9 cellular contexts compared by ENCODE assay signal in the genomic region with DNA sequence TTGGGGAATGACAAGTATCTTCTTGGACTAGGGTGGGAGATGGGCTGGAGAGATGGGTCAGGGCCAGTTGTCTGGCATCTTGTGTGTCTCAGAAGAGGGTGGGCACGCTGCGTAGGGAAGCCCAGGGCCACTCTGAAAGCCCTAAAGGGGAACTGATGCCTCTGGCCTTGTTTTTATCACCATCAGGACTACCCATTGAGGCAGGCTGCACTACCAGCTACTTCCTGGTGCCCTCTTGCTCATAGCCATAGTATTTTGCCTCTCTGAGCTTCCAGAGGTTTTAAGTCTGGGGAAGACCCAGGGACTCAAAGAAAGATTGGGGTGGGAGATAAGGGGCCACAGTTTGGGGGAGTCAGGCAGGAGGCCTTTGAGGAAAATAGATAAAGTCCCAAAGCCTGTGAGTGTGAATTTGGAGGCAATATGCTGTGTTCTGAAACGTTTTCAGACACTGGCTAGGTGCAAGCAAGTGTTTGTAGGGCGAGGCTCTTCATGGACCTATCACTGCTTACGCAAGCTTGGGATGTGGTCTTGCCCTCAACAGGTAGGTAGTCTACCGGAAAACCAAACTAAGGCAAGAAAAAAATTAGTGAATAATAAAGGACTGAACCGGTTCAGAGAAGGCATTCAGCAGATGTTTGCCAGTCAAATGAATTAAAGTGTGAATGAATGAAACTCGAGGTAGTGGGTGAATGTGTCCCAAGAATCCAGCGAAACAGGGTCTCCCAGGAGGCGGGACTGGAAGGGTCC. TPM values are rescaled to one million over a fixed set of nuclear protein-coding genes. Genes with fewer than 3 reads are reported as not detected.
A peak's percentile ranks its signal among the peaks of the same experiment; 100 is the strongest.
DNase-seq lines count a peak whose midpoint lies in the region; ATAC-seq and TF ChIP-seq lines count a peak whose summit lies in the region.
"Had no signal": no experiment of that assay in that cellular context is flagged by ENCODE, and none has a peak within 500 bp of the region (broad histone marks: within the 10 kb centered on the region; RNA-seq: fewer than 3 reads in every experiment).

No MANE protein-coding gene starts in this region.

- TF ChIP-seq POLR2A in thyroid gland (IDR thresholded peaks at IDR 0.05) (no peak), body of pancreas (IDR thresholded peaks at IDR 0.05) (no peak)

- H3K4me1 ChIP-seq in thyroid gland (peaks cover 15 to 31% of the 10 kb centered on the region in 2 donors), body of pancreas (peaks cover 15% of the 10 kb centered on the region)

- no peaks in the 10 kb centered on the region for H3K36me3 Mint-ChIP-seq in activated T-cell treated with anti-CD3 and anti-CD28 coated beads, Interleukin-2, amount 50 U/mL, for 24 hours (ENCODE audit: low read depth)
- no peaks in the 10 kb centered on the region for H3K36me3 Mint-ChIP-seq in activated naive CD8-positive, alpha-beta T cell treated with anti-CD3 and anti-CD28 coated beads for 36 hours

- peaks cover 16% of the 10 kb centered on the region for H3K4me1 Mint-ChIP-seq in activated T-cell treated with anti-CD3 and anti-CD28 coated beads, Interleukin-2, amount 50 U/mL, for 24 hours (ENCODE audit: low read depth)
- H3K4me1 Mint-ChIP-seq in activated naive CD8-positive, alpha-beta T cell treated with anti-CD3 and anti-CD28 coated beads for 36 hours, result peaks cover 9% of the 10 kb centered on the region

- no peak for ATAC-seq in body of pancreas

- peaks cover 4% of the 10 kb centered on the region for H3K36me3 ChIP-seq in kidney epithelial cell (ENCODE audit: control insufficient read depth, insufficient read depth, low read length)
- H3K36me3 ChIP-seq in thyroid gland, result no peaks in the 10 kb centered on the region
- no peaks in the 10 kb centered on the region for H3K36me3 ChIP-seq in body of pancreas (replicated peaks in 1 of 2; ENCODE audit: insufficient read depth in 1 of 2, low read depth in 2 of 2)

- peak overlapping the region; percentile 97 for H3K4me3 ChIP-seq in kidney epithelial cell (ENCODE audit: low read depth, low read length)
- peak overlapping the region; percentile 18 to 85 (median 82) for H3K4me3 ChIP-seq in thyroid gland (replicated peaks in 1 of 3)
- H3K4me3 ChIP-seq in body of pancreas, result no peak overlapping the region

- intact Hi-C loops in thyroid gland (cut with DNase I) (no loop called here), body of pancreas (cut with DNase I) (no loop called here)

- no peaks in the 10 kb centered on the region for H3K9me3 Mint-ChIP-seq in activated T-cell treated with anti-CD3 and anti-CD28 coated beads, Interleukin-2, amount 50 U/mL, for 24 hours
- H3K9me3 Mint-ChIP-seq in activated naive CD8-positive, alpha-beta T cell treated with anti-CD3 and anti-CD28 coated beads for 36 hours, result no peaks in the 10 kb centered on the region

- peak overlapping the region; percentile 52 for H3K4me3 Mint-ChIP-seq in activated T-cell treated with anti-CD3 and anti-CD28 coated beads, Interleukin-2, amount 50 U/mL, for 24 hours
- peak overlapping the region; percentile 44 for H3K4me3 Mint-ChIP-seq in activated naive CD8-positive, alpha-beta T cell treated with anti-CD3 and anti-CD28 coated beads for 36 hours

- no peak overlapping the region for H3K27ac Mint-ChIP-seq in activated T-cell treated with anti-CD3 and anti-CD28 coated beads, Interleukin-2, amount 50 U/mL, for 24 hours
- H3K27ac Mint-ChIP-seq in activated naive CD8-positive, alpha-beta T cell treated with anti-CD3 and anti-CD28 coated beads for 36 hours, result no peak overlapping the region

- H3K27ac ChIP-seq in thyroid gland (peak overlapping the region; percentile 87 to 98 (median 95)), body of pancreas (no peak overlapping the region)

- peaks cover 57% of the 10 kb centered on the region for H3K27me3 Mint-ChIP-seq in activated T-cell treated with anti-CD3 and anti-CD28 coated beads, Interleukin-2, amount 50 U/mL, for 24 hours
- peaks cover 62% of the 10 kb centered on the region for H3K27me3 Mint-ChIP-seq in activated naive CD8-positive, alpha-beta T cell treated with anti-CD3 and anti-CD28 coated beads for 36 hours

- WGBS in thyroid gland, 2 donors, result 74 to 78% methylated on average over 10 of the region's 10 CpGs
- 63 to 72% methylated on average over 9 to 10 of the region's 10 CpGs for WGBS in body of pancreas, 2 donors

- H3K9me3 ChIP-seq in thyroid gland (no peaks in the 10 kb centered on the region), body of pancreas (no peaks in the 10 kb centered on the region)

- no peaks in the 10 kb centered on the region for H3K27me3 ChIP-seq in kidney epithelial cell (ENCODE audit: control insufficient read depth, insufficient read depth, low read length)
- H3K27me3 ChIP-seq in thyroid gland, result no peaks in the 10 kb centered on the region
- peaks cover 0 to 24% of the 10 kb centered on the region in 2 donors for H3K27me3 ChIP-seq in body of pancreas

- no peak for TF ChIP-seq CTCF in kidney epithelial cell (IDR thresholded peaks at IDR 0.05; ENCODE audit: insufficient read depth, low read length, poor library complexity, severe bottlenecking)
- TF ChIP-seq CTCF in thyroid gland (IDR thresholded peaks at IDR 0.05), result no peak
- no peak for TF ChIP-seq CTCF in body of pancreas (IDR thresholded peaks at IDR 0.05)

- DNase-seq in activated T-cell treated with anti-CD3 and anti-CD28 coated beads, Interleukin-2, amount 50 U/mL, for 24 hours, result no peak
- no peak for DNase-seq in activated T-cell treated with anti-CD3 and anti-CD28 coated beads for 4 hours
- no peak for DNase-seq in activated naive CD8-positive, alpha-beta T cell treated with anti-CD3 and anti-CD28 coated beads for 36 hours
- no peak for DNase-seq in kidney epithelial cell (ENCODE audit: low read depth)
- DNase-seq in thyroid gland, result no peak
- DNase-seq in body of pancreas, result no peak
- no peak for DNase-seq in NOMO-1 treated with DMSO at 0.1 percent for 48 hours (lab: John Stamatoyannopoulos, UW; ENCODE audit: unreplicated experiment)
- DNase-seq in SHP77 (lab: John Stamatoyannopoulos, UW), result no peak

RNA-seq across cellular contexts. Expression of a gene that starts 0.7 kb away (rescaled TPM):
- total RNA-seq in activated naive CD8-positive, alpha-beta T cell treated with anti-CD3 and anti-CD28 coated beads for 36 hours, result under 1 TPM in 1 of 2 experiments, not detected in 1; 0.06 TPM
- total RNA-seq in kidney epithelial cell (174 and 183 TPM in 2 replicates), thyroid gland (100 to 1,000 TPM; 102 to 260 (median 149) TPM), body of pancreas (1 to 10 TPM; 2.0 to 2.1 TPM)

RNA-seq across cellular contexts. Expression of a gene that starts 43.8 kb away (rescaled TPM):
- not detected for total RNA-seq in activated naive CD8-positive, alpha-beta T cell treated with anti-CD3 and anti-CD28 coated beads for 36 hours
- total RNA-seq in kidney epithelial cell (not detected in 2 replicates), thyroid gland (10 to 100 TPM in 1 of 4 donors, 1 to 10 TPM in 3; 5.2 to 11.0 (median 6.2) TPM), body of pancreas (not detected)
- total RNA-seq: T-helper 2 cell treated with Interferon-gamma antibody and Interleukin-4, amounts not matched to agents 100 ng/mL and 5 ng/mL, for 36 hours had no signal

Comparison
In these comparisons a context has a peak if more than half of its experiments do, and no peak if none do; other contexts are left out.
1. H3K4me3 ChIP-seq: peak in kidney epithelial cell (single experiment) and thyroid gland (3 of 3); none in body of pancreas (0 of 2).
2. H3K27ac ChIP-seq: peak in thyroid gland (3 of 3); none in body of pancreas (0 of 4).
3. RNA of a gene that starts 0.7 kb away (total RNA-seq): 102 to 260 TPM in thyroid gland and 174 to 183 TPM in kidney epithelial cell; 2.0 to 2.1 TPM in body of pancreas and 0.06 TPM in activated naive CD8-positive, alpha-beta T cell treated with anti-CD3 and anti-CD28 coated beads for 36 hours; every median in the first group is over 10 times any median in the second.